In the genomic region with DNA sequence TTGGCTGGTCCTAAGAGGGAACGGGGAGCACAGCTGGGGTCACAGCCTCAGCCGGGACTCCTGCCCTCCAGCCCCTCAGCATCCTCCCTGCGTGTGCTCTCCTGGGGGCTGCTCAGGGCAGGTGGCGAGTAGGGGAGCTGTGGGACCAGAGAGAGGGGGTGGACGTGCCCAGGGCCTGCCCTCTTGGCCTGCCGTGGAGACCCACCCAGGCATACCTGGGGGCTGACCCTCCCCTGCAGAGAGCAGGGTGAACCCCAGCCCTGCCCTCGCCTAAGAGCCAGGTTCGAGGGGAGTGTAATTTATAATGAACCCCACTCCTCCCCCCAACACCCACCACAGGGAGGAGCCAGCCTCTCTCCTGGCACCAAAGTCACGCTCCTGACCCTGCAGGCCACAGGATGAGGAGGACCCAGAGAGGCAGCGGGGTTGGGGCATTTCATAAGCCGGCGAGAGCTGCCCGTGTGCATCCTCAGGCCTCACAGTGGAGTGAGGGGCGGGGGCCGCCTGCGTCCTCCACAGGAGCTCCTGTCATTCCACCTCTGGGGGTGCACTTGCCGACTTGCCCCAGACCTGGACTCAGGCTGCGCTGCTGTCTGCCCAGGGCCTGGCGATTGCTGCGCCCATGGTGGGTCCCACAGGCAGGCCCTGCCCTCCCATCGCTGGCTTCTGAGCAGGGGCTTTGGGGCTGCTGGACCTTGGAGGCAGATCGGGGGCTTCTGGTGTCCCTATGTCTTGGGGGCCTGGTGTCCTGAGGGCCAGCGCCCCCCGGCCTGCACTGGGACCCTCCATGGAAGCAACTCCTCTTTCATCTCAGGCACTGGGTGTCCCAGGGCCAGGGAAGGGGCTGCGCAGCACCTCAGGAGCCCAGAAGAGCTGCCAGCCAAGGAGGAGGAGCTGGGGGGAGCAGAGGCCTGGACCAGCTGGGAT, we compare ENCODE assay signal across 12 cellular contexts.
DNase-seq lines count a peak whose midpoint lies in the region; ATAC-seq, FAIRE-seq and TF ChIP-seq lines count a peak whose summit lies in the region.
"Had no signal": no experiment of that assay in that cellular context is flagged by ENCODE, and none has a peak within 500 bp of the region (broad histone marks: within the 10 kb centered on the region; RNA-seq: fewer than 3 reads in every experiment).

No MANE protein-coding gene starts in this region.

- no peak overlapping the region for H3K9ac ChIP-seq in HepG2 (ENCODE audit: insufficient read depth, low read depth, low read length)

- H3K27ac Mint-ChIP-seq in activated B cell treated with CpG ODN at 0.5 μM for 24 hours, result no peak overlapping the region

- intact Hi-C loops in Right ventricle myocardium inferior (cut with DNase I), result loop anchor here (5.0 kb wide), 1 partner anchor 40 kb away; no protein-coding TSS in a partner anchor
- intact Hi-C loops in activated B cell treated with CpG ODN at 0.5 μM for 24 hours (cut with micrococcal nuclease), result no loop called here
- intact Hi-C loops in HepG2 (cut with micrococcal nuclease; ENCODE audit: unreplicated experiment), result no loop called here

- no peaks in the 10 kb centered on the region for H3K36me3 Mint-ChIP-seq in activated B cell treated with CpG ODN at 0.5 μM for 24 hours (ENCODE audit: low read depth)

- no peak overlapping the region for H3K4me3 Mint-ChIP-seq in activated B cell treated with CpG ODN at 0.5 μM for 24 hours

- WGBS in HepG2 (ENCODE audit: low lambda C conversion rate), result 36% methylated on average over 10 of the region's 25 CpGs

- TF ChIP-seq CTCF in right atrium auricular region (IDR thresholded peaks at IDR 0.05) (no peak), activated B cell treated with CpG ODN at 0.5 μM for 24 hours (IDR thresholded peaks at IDR 0.05) (no peak), HepG2 (CRISPR knock-in tag; IDR thresholded peaks at IDR 0.05) (no peak)

- H3K4me1 ChIP-seq in right atrium auricular region, result no peaks in the 10 kb centered on the region
- H3K4me1 ChIP-seq in HepG2 (ENCODE audit: insufficient read depth, low read length), result no peaks in the 10 kb centered on the region
- H3K4me1 ChIP-seq: testis had no signal

- no peak for TF ChIP-seq RAD21 in HepG2 (CRISPR knock-in tag; IDR thresholded peaks at IDR 0.05)

- CTCF ChIA-PET in activated B cell treated with CpG ODN at 0.5 μM for 24 hours (lab: Charles Lee) (interaction anchor here (1.3 kb wide), 1 partner anchor 10 kb away, joined by 4 read pairs; no protein-coding TSS in a partner anchor), HepG2 (lab: Yijun Ruan, JAX; ENCODE audit: low intra/inter-chr PET ratio, low total read pairs) (interaction anchor here (3.0 kb wide), 1 partner anchor 1866 kb away, joined by 32 read pairs; no protein-coding TSS in a partner anchor)

- H4K20me1 ChIP-seq in HepG2 (ENCODE audit: insufficient read depth, low read length), result no peaks in the 10 kb centered on the region

- H3K27ac ChIP-seq in right atrium auricular region (no peak overlapping the region), HepG2 (ENCODE audit: extremely low read length, insufficient read depth, low read length) (no peak overlapping the region)
- H3K27ac ChIP-seq: testis had no signal

- peak; percentile 14 for ATAC-seq in Right ventricle myocardium inferior
- ATAC-seq in activated B cell treated with CpG ODN at 0.5 μM for 24 hours (ENCODE audit: low read depth), result no peak
- peak; percentile 39 for ATAC-seq in HepG2
- ATAC-seq in HG02759 (IDR thresholded peaks at IDR 0.05; ENCODE audit: unreplicated experiment), result no peak
- ATAC-seq in HG03196 (IDR thresholded peaks at IDR 0.05; ENCODE audit: unreplicated experiment), result no peak
- ATAC-seq in HG03039 (IDR thresholded peaks at IDR 0.05; ENCODE audit: unreplicated experiment), result no peak

- H3K4me2 ChIP-seq in HepG2 (ENCODE audit: low read depth, low read length), result no peak overlapping the region

- BruUV-seq in HepG2 (replicated peaks; lab: Mats Ljungman, UMichigan), result no TSS peak

- H3K36me3 ChIP-seq in right atrium auricular region (no peaks in the 10 kb centered on the region), HepG2 (replicated peaks in 1 of 2; ENCODE audit: control insufficient read depth in 1 of 2, insufficient read depth in 2 of 2, low read length in 2 of 2) (no peaks in the 10 kb centered on the region)

- DNase-seq in Right ventricle myocardium inferior (ENCODE audit: missing footprints) (peak; percentile 81), right atrium auricular region (ENCODE audit: low spot score) (no peak), activated B cell treated with CpG ODN at 0.5 μM for 24 hours (peak; percentile 15), HepG2 (ENCODE audit: low spot score) (no peak), ureter (ENCODE audit: low spot score) (peak; percentile 59)
- DNase-seq: NCI-H2081, occipital lobe had no signal

- H3K27me3 ChIP-seq in right atrium auricular region, result no peaks in the 10 kb centered on the region
- no peaks in the 10 kb centered on the region for H3K27me3 ChIP-seq in HepG2 (ENCODE audit: control insufficient read depth in 1 of 2, insufficient read depth in 2 of 2, low read length in 2 of 2)
- H3K27me3 ChIP-seq: testis had no signal

- H3K9me3 ChIP-seq in right atrium auricular region, result no peaks in the 10 kb centered on the region
- H3K9me3 ChIP-seq in HepG2 (ENCODE audit: low read length), result no peaks in the 10 kb centered on the region
- H3K9me3 ChIP-seq: testis had no signal

- FAIRE-seq in HepG2 (lab: Jason Lieb, UNC), result no peak
- FAIRE-seq: RCC 7860 had no signal

- H3K4me3 ChIP-seq in right atrium auricular region, result no peak overlapping the region
- H3K4me3 ChIP-seq in HepG2 (replicated peaks in 1 of 3; ENCODE audit: insufficient read depth in 1 of 3, low read depth in 2 of 3, low read length in 3 of 3), result no peak overlapping the region

- peaks cover 4% of the 10 kb centered on the region for H3K4me1 Mint-ChIP-seq in activated B cell treated with CpG ODN at 0.5 μM for 24 hours

- no peak for TF ChIP-seq EP300 in HepG2 (IDR thresholded peaks at IDR 0.05; ENCODE audit: low read depth in 2 of 2, low read length in 2 of 2)
- TF ChIP-seq EP300 in HepG2 (CRISPR knock-in tag; IDR thresholded peaks at IDR 0.05; ENCODE audit: borderline replicate concordance), result no peak

- POLR2A ChIA-PET in activated B cell treated with CpG ODN at 0.5 μM for 24 hours (lab: Charles Lee), result no interaction called here
- POLR2A ChIA-PET in HepG2 (lab: Yijun Ruan, JAX), result no interaction called here

- peaks cover 3% of the 10 kb centered on the region for H3K27me3 Mint-ChIP-seq in activated B cell treated with CpG ODN at 0.5 μM for 24 hours

- no peak for TF ChIP-seq POLR2A in HepG2 (IDR thresholded peaks at IDR 0.05; ENCODE audit: insufficient read depth in 1 of 2, low read depth in 2 of 2, low read length in 2 of 2)

- no peaks in the 10 kb centered on the region for H3K9me3 Mint-ChIP-seq in activated B cell treated with CpG ODN at 0.5 μM for 24 hours

- no peaks in the 10 kb centered on the region for H3K79me2 ChIP-seq in HepG2 (ENCODE audit: insufficient read depth, low read length)

- no peak overlapping the region for H2AFZ ChIP-seq in HepG2 (ENCODE audit: low read length)

- in situ Hi-C loops in HepG2 (cut with HindIII; ENCODE audit: extremely low pct_ligation_motif_present, low pct_unique_long_range_greater_than_20kb), result no loop called here

TF ChIP-seq in HepG2, 621 proteins besides CTCF, POLR2A, EP300 and RAD21:
- TF ChIP-seq MXI1 (IDR thresholded peaks at IDR 0.05; ENCODE audit: borderline replicate concordance, low read depth, low read length) (no peak), PCBP1 (IDR thresholded peaks at IDR 0.05; ENCODE audit: borderline replicate concordance, low read depth, low read length) (0 out of 2 replicates have a peak, but pooled peaks have one; percentile 22), ZNF570 (CRISPR knock-in tag; IDR thresholded peaks at IDR 0.05; ENCODE audit: borderline replicate concordance) (no peak), REL (CRISPR knock-in tag; conservative IDR thresholded peaks at IDR 0.05) (no peak)
- TF ChIP-seq, protein P1, sequence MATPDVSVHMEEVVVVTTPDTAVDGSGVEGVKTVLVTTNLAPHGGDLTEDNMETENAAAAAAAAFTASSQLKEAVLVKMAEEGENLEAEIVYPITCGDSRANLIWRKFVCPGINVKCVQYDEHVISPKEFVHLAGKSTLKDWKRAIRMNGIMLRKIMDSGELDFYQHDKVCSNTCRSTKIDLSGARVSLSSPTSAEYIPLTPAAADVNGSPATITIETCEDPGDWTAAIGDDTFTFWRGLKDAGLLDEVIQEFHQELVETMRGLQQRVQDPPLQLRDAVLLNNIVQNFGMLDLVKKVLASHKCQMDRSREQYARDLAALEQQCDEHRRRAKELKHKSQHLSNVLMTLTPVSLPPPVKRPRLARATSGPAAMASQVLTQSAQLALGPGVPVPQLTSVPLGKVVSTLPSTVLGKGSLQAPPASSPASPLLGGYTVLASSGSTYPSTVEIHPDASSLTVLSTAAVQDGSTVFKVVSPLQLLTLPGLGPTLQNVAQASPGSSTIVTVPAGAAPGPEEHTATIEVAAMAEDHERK (CRISPR knock-in tag; IDR thresholded peaks at IDR 0.05; ENCODE audit: low read depth), result no peak
- TF ChIP-seq, protein P2, sequence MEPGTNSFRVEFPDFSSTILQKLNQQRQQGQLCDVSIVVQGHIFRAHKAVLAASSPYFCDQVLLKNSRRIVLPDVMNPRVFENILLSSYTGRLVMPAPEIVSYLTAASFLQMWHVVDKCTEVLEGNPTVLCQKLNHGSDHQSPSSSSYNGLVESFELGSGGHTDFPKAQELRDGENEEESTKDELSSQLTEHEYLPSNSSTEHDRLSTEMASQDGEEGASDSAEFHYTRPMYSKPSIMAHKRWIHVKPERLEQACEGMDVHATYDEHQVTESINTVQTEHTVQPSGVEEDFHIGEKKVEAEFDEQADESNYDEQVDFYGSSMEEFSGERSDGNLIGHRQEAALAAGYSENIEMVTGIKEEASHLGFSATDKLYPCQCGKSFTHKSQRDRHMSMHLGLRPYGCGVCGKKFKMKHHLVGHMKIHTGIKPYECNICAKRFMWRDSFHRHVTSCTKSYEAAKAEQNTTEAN (CRISPR knock-in tag; conservative IDR thresholded peaks at IDR 0.05), result no peak

Comparison
In these comparisons a context has a peak if more than half of its experiments do, and no peak if none do; other contexts are left out.
1. DNase-seq: peak in Right ventricle myocardium inferior (single experiment), activated B cell treated with CpG ODN at 0.5 μM for 24 hours (single experiment) and ureter (single experiment); none in right atrium auricular region (single experiment) and HepG2 (single experiment).
2. ATAC-seq: peak in Right ventricle myocardium inferior (single experiment) and HepG2 (single experiment); none in activated B cell treated with CpG ODN at 0.5 μM for 24 hours (single experiment), HG02759 (single experiment), HG03196 (single experiment) and HG03039 (single experiment).